1 cellular context compared by ENCODE assay signal in the genomic region with DNA sequence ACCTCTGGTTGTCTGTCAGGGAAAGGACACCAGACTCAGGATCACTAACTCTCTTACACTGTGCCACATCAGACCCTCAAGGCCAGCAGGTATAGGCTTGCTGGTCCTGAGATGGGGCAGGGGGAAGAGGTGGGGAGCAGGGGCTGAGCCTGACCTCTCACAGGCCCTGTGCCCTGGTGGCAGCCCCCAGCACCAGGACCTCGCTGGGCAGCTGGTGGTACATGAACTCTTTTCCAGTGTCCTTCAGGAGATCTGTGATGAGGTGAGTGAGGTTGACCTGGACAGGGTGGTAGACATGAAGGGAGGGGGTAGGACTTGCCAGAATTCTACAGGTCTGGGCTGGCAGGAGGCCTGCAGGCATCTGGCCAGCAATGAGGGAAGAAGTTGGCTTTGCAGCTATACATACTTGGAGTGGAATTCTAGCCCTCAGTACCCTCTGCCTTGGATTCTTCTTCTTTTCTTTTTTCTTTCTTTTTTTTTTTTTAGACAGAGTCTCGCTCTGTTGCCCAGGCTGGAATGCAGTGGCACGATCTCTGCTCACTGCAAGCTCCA.
A peak's percentile ranks its signal among the peaks of the same experiment; 100 is the strongest.
TF ChIP-seq lines count a peak whose summit lies in the region.

No MANE protein-coding gene starts in this region.

TF ChIP-seq in K562, 482 proteins besides CTCF, POLR2A, EP300 and RAD21:
- TF ChIP-seq BRCA1 (IDR thresholded peaks at IDR 0.05) (no peak), BRCA1 (CRISPR knock-in tag; IDR thresholded peaks at IDR 0.05) (0 out of 2 replicates have a peak, but pooled peaks have one; percentile 45)
- TF ChIP-seq, protein P1, sequence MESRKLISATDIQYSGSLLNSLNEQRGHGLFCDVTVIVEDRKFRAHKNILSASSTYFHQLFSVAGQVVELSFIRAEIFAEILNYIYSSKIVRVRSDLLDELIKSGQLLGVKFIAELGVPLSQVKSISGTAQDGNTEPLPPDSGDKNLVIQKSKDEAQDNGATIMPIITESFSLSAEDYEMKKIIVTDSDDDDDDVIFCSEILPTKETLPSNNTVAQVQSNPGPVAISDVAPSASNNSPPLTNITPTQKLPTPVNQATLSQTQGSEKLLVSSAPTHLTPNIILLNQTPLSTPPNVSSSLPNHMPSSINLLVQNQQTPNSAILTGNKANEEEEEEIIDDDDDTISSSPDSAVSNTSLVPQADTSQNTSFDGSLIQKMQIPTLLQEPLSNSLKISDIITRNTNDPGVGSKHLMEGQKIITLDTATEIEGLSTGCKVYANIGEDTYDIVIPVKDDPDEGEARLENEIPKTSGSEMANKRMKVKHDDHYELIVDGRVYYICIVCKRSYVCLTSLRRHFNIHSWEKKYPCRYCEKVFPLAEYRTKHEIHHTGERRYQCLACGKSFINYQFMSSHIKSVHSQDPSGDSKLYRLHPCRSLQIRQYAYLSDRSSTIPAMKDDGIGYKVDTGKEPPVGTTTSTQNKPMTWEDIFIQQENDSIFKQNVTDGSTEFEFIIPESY (CRISPR knock-in tag; IDR thresholded peaks at IDR 0.05), result no peak
